In genomic region chr21:34948157-34948556, GRCh38 we compare ENCODE assay signal across 26 cellular contexts.
"Had no signal": no experiment of that assay in that cellular context is flagged by ENCODE, and none has a peak within 500 bp of the region (broad histone marks: within the 10 kb centered on the region; RNA-seq: fewer than 3 reads in every experiment).

No MANE protein-coding gene starts in this region.

- H3K4me1 Mint-ChIP-seq: mesothelial cell of epicardium had no signal

- H3K27ac ChIP-seq: coronary artery, esophagus squamous epithelium, gastroesophageal sphincter, sigmoid colon, testis, uterus had no signal

- H3K36me3 Mint-ChIP-seq: mesothelial cell of epicardium, natural killer cell had no signal

- H3K27me3 ChIP-seq: sigmoid colon, testis, uterus had no signal

- H3K27me3 Mint-ChIP-seq: activated CD8-positive, alpha-beta memory T cell treated with anti-CD3 and anti-CD28 coated beads, Interleukin-2, amount 10 ng/mL, durations not matched to agents 7 days and 5 days; activated naive CD8-positive, alpha-beta T cell treated with anti-CD3 and anti-CD28 coated beads, Interleukin-2, amount 10 ng/mL, durations not matched to agents 7 days and 5 days; stimulated activated memory B cell treated with anti-CD40 and anti-IgM and Interleukin-4, amounts not matched to agents 10 μg/mL and 1 μg/mL and 100 μg/mL, for 72 hours had no signal

- H3K4me2 ChIP-seq: smooth muscle cell had no signal

- H3K27ac Mint-ChIP-seq: activated CD8-positive, alpha-beta memory T cell treated with anti-CD3 and anti-CD28 coated beads, Interleukin-2, amount 10 ng/mL, durations not matched to agents 7 days and 5 days; activated naive CD8-positive, alpha-beta T cell treated with anti-CD3 and anti-CD28 coated beads, Interleukin-2, amount 10 ng/mL, durations not matched to agents 7 days and 5 days; mesothelial cell of epicardium; progenitor cell of endocrine pancreas; stimulated activated memory B cell treated with anti-CD40 and anti-IgM and Interleukin-4, amounts not matched to agents 10 μg/mL and 1 μg/mL and 100 μg/mL, for 72 hours; T-helper 2 cell treated with Interferon-gamma antibody and Interleukin-4, amounts not matched to agents 5 μg/mL and 100 μg/mL, for 36 hours had no signal

- H3K9me3 ChIP-seq: esophagus squamous epithelium, gastroesophageal sphincter, sigmoid colon, testis, uterus had no signal

- H3K4me1 ChIP-seq: esophagus squamous epithelium, gastroesophageal sphincter, sigmoid colon, testis, uterus had no signal

- H3K9me3 Mint-ChIP-seq: activated naive CD8-positive, alpha-beta T cell treated with anti-CD3 and anti-CD28 coated beads, Interleukin-2, amount 10 ng/mL, durations not matched to agents 7 days and 5 days; mesothelial cell of epicardium; natural killer cell; stimulated activated memory B cell treated with anti-CD40 and anti-IgM and Interleukin-4, amounts not matched to agents 10 μg/mL and 1 μg/mL and 100 μg/mL, for 72 hours had no signal

- H3K4me3 Mint-ChIP-seq: activated CD8-positive, alpha-beta memory T cell treated with anti-CD3 and anti-CD28 coated beads, Interleukin-2, amount 10 ng/mL, durations not matched to agents 7 days and 5 days; activated naive CD8-positive, alpha-beta T cell treated with anti-CD3 and anti-CD28 coated beads, Interleukin-2, amount 10 ng/mL, durations not matched to agents 7 days and 5 days; mesothelial cell of epicardium; natural killer cell; stimulated activated memory B cell treated with anti-CD40 and anti-IgM and Interleukin-4, amounts not matched to agents 10 μg/mL and 1 μg/mL and 100 μg/mL, for 72 hours; T-helper 2 cell treated with Interferon-gamma antibody and Interleukin-4, amounts not matched to agents 5 μg/mL and 100 μg/mL, for 36 hours had no signal

- H3K4me3 ChIP-seq: coronary artery, esophagus squamous epithelium, gastroesophageal sphincter, sigmoid colon, smooth muscle cell, testis, uterus had no signal

- DNase-seq: activated CD8-positive, alpha-beta memory T cell treated with anti-CD3 and anti-CD28 coated beads, Interleukin-2, amount 10 ng/mL, durations not matched to agents 7 days and 5 days; activated naive CD8-positive, alpha-beta T cell treated with anti-CD3 and anti-CD28 coated beads, Interleukin-2, amount 10 ng/mL, durations not matched to agents 7 days and 5 days; activated T-cell treated with anti-CD3 and anti-CD28 coated beads for 4 hours; amygdala; cerebellar nuclear complex; esophagus squamous epithelium; head of caudate nucleus; hypothalamus; left ventricle myocardium superior; mammary epithelial cell; natural killer cell; retina; sigmoid colon; stimulated activated CD4-positive, alpha-beta T cell treated with anti-CD3 and anti-CD28 coated beads, Interleukin-15, amount 100 ng/mL, for 24 hours; testis; trophoblast cell; uterus had no signal

- ATAC-seq: activated CD4-positive, CD25-positive, alpha-beta regulatory T cell treated with anti-CD3 and anti-CD28 coated beads, Interleukin-2, amount 50 U/mL, for 24 hours; activated CD8-positive, alpha-beta memory T cell treated with anti-CD3 and anti-CD28 coated beads, Interleukin-2, amount 10 ng/mL, durations not matched to agents 7 days and 5 days; gastroesophageal sphincter; left ventricle myocardium superior; natural killer cell; stimulated activated memory B cell treated with anti-CD40 and anti-IgM and Interleukin-4, amounts not matched to agents 10 μg/mL and 1 μg/mL and 100 μg/mL, for 72 hours had no signal

- H3K36me3 ChIP-seq: esophagus squamous epithelium, gastroesophageal sphincter, sigmoid colon, uterus had no signal

- FAIRE-seq: islet of Langerhans had no signal
